In genomic region chr4:101020956-101021355, GRCh38 we compare ENCODE assay signal across 8 cellular contexts.
DNase-seq lines count a peak whose midpoint lies in the region; ATAC-seq and TF ChIP-seq lines count a peak whose summit lies in the region.

No MANE protein-coding gene starts in this region.

- no peaks in the 10 kb centered on the region for H3K4me1 Mint-ChIP-seq in mesothelial cell of epicardium

- H3K9me3 Mint-ChIP-seq in mesothelial cell of epicardium, result peaks cover 3% of the 10 kb centered on the region

- no peaks in the 10 kb centered on the region for H3K9me3 ChIP-seq in RWPE2 (ENCODE audit: severe bottlenecking)

- no peaks in the 10 kb centered on the region for H3K27me3 Mint-ChIP-seq in mesothelial cell of epicardium (ENCODE audit: low read depth)

- H3K4me3 ChIP-seq in RWPE2 (ENCODE audit: severe bottlenecking), result no peak overlapping the region

- TF ChIP-seq CTCF in RWPE2 (IDR thresholded peaks at IDR 0.05; ENCODE audit: poor library complexity, severe bottlenecking), result no peak
- TF ChIP-seq CTCF in mesothelial cell of epicardium (IDR thresholded peaks at IDR 0.05; ENCODE audit: unreplicated experiment), result no peak

- H3K4me1 ChIP-seq in RWPE2 (ENCODE audit: insufficient read depth, poor library complexity, severe bottlenecking), result peaks cover 29% of the 10 kb centered on the region

- H3K4me3 Mint-ChIP-seq in mesothelial cell of epicardium, result no peak overlapping the region

- H3K27ac ChIP-seq in RWPE2 (ENCODE audit: poor library complexity, severe bottlenecking), result peak overlapping the region; percentile 87

- H3K27ac Mint-ChIP-seq in mesothelial cell of epicardium, result no peak overlapping the region

- peak; percentile 30 to 45 for DNase-seq in AML-193 (lab: John Stamatoyannopoulos, UW)
- DNase-seq in RWPE2 (ENCODE audit: low spot score), result no peak
- DNase-seq in fibroblast of the conjunctiva (ENCODE audit: low read depth), result peak; percentile 24
- DNase-seq in NCI-H1417 treated with DMSO at 0.1 percent for 48 hours (lab: John Stamatoyannopoulos, UW), result no peak
- DNase-seq in T1000 (lab: John Stamatoyannopoulos, UW), result no peak
- DNase-seq in mesothelial cell of epicardium (ENCODE audit: low spot score in 2 of 2, unreplicated experiment in 2 of 2), result no peak

- peaks cover 5% of the 10 kb centered on the region; the same call in 1 of the 2 replicates for H3K36me3 ChIP-seq in RWPE2 (ENCODE audit: low read depth)

- H3K36me3 Mint-ChIP-seq in mesothelial cell of epicardium, result no peaks in the 10 kb centered on the region

- ATAC-seq in GM18909 (IDR thresholded peaks at IDR 0.05; ENCODE audit: poor library complexity, unreplicated experiment), result peak; percentile 67
- peak; percentile 44 for ATAC-seq in HG03066 (IDR thresholded peaks at IDR 0.05; ENCODE audit: low read depth, unreplicated experiment)
- ATAC-seq in RWPE2 (ENCODE audit: low read depth), result peak; percentile 92

- H3K27me3 ChIP-seq in RWPE2 (ENCODE audit: insufficient read depth, poor library complexity, severe bottlenecking), result no peaks in the 10 kb centered on the region

Comparison
In these comparisons a context has a peak if more than half of its experiments do, and no peak if none do; other contexts are left out.
1. DNase-seq: peak in AML-193 (2 of 2) and fibroblast of the conjunctiva (single experiment); none in RWPE2 (single experiment), NCI-H1417 treated with DMSO at 0.1 percent for 48 hours (single experiment), T1000 (single experiment) and mesothelial cell of epicardium (0 of 2).
2. Peak in every context shown above with its lines, with median percentiles within 50 percentile points of each other: ATAC-seq.